In the genomic region with DNA sequence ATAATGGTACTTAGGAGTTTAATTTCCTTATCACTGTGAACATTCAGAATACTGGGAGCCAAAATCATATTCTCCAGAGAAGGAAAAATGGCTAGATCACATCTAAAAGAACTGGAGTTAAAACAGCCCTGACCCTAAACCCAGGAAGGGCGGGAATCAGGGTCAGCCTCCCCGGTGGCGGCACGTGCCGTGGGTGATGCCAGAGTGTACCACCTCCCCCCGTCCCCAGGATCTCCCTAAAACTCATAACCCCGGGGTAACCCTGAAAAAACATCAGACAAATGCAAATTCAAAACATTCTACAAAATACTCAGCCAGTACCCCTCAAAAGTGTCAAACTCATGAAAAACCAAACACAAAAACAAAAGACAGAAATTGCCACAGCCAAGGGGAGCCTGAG, we compare ENCODE assay signal across 18 cellular contexts.
DNase-seq lines count a peak whose midpoint lies in the region; TF ChIP-seq lines count a peak whose summit lies in the region.
"Had no signal": no experiment of that assay in that cellular context is flagged by ENCODE, and none has a peak within 500 bp of the region (broad histone marks: within the 10 kb centered on the region; RNA-seq: fewer than 3 reads in every experiment).

No MANE protein-coding gene starts in this region.

- H3K36me3 Mint-ChIP-seq in activated CD4-positive, alpha-beta memory T cell treated with anti-CD3 and anti-CD28 coated beads for 36 hours, result peaks cover 7% of the 10 kb centered on the region
- peaks cover 9% of the 10 kb centered on the region for H3K36me3 Mint-ChIP-seq in activated CD4-positive, alpha-beta memory T cell treated with anti-CD3 and anti-CD28 coated beads, Interleukin-2, amount 10 ng/mL, durations not matched to agents 7 days and 5 days (ENCODE audit: low read depth)

- no peak overlapping the region for H3K4me3 Mint-ChIP-seq in activated CD4-positive, alpha-beta memory T cell treated with anti-CD3 and anti-CD28 coated beads for 36 hours
- no peak overlapping the region for H3K4me3 Mint-ChIP-seq in activated CD4-positive, alpha-beta memory T cell treated with anti-CD3 and anti-CD28 coated beads, Interleukin-2, amount 10 ng/mL, durations not matched to agents 7 days and 5 days
- H3K4me3 Mint-ChIP-seq: HFFc6 had no signal

- H3K36me3 ChIP-seq in Peyer's patch, result no peaks in the 10 kb centered on the region
- no peaks in the 10 kb centered on the region for H3K36me3 ChIP-seq in osteoblast (ENCODE audit: insufficient read depth, low read length)
- H3K36me3 ChIP-seq in tibial artery, result no peaks in the 10 kb centered on the region
- H3K36me3 ChIP-seq: BE2C, HAP-1 had no signal

- no peak for TF ChIP-seq POLR2A in Peyer's patch (IDR thresholded peaks at IDR 0.05)

- H3K4me2 ChIP-seq in osteoblast (ENCODE audit: insufficient read depth, low read length), result no peak overlapping the region
- H3K4me2 ChIP-seq: A549 had no signal

- H3K79me2 ChIP-seq in osteoblast (ENCODE audit: insufficient read depth, low read length), result no peaks in the 10 kb centered on the region

- H3K9me3 Mint-ChIP-seq in activated CD4-positive, alpha-beta memory T cell treated with anti-CD3 and anti-CD28 coated beads for 36 hours, result peaks cover 23% of the 10 kb centered on the region
- peaks cover 21% of the 10 kb centered on the region for H3K9me3 Mint-ChIP-seq in activated CD4-positive, alpha-beta memory T cell treated with anti-CD3 and anti-CD28 coated beads, Interleukin-2, amount 10 ng/mL, durations not matched to agents 7 days and 5 days

- H3K27me3 Mint-ChIP-seq in activated CD4-positive, alpha-beta memory T cell treated with anti-CD3 and anti-CD28 coated beads for 36 hours, result no peaks in the 10 kb centered on the region
- peaks cover 1% of the 10 kb centered on the region for H3K27me3 Mint-ChIP-seq in activated CD4-positive, alpha-beta memory T cell treated with anti-CD3 and anti-CD28 coated beads, Interleukin-2, amount 10 ng/mL, durations not matched to agents 7 days and 5 days
- H3K27me3 Mint-ChIP-seq: CD4-positive, alpha-beta memory T cell had no signal

- H3K4me3 ChIP-seq in Peyer's patch (no peak overlapping the region), coronary artery (no peak overlapping the region), osteoblast (ENCODE audit: insufficient read depth, low read length) (no peak overlapping the region), tibial artery (no peak overlapping the region)
- H3K4me3 ChIP-seq: A549, HAP-1 had no signal

- no peaks in the 10 kb centered on the region for H3K9me3 ChIP-seq in Peyer's patch
- H3K9me3 ChIP-seq in osteoblast (ENCODE audit: low read depth, low read length), result no peaks in the 10 kb centered on the region
- peaks cover 0 to 4% (median 0%) of the 10 kb centered on the region in 3 donors for H3K9me3 ChIP-seq in tibial artery
- H3K9me3 ChIP-seq: A549, BE2C, HAP-1 had no signal

- H3K4me1 ChIP-seq in Peyer's patch (no peaks in the 10 kb centered on the region), osteoblast (ENCODE audit: insufficient read depth, low read length) (no peaks in the 10 kb centered on the region), tibial artery (peaks cover 0 to 4% (median 0%) of the 10 kb centered on the region in 4 donors)
- H3K4me1 ChIP-seq: A549, BE2C, HAP-1 had no signal

- H3K4me1 Mint-ChIP-seq in activated CD4-positive, alpha-beta memory T cell treated with anti-CD3 and anti-CD28 coated beads for 36 hours (ENCODE audit: low read depth), result peaks cover 27% of the 10 kb centered on the region
- peaks cover 20% of the 10 kb centered on the region for H3K4me1 Mint-ChIP-seq in activated CD4-positive, alpha-beta memory T cell treated with anti-CD3 and anti-CD28 coated beads, Interleukin-2, amount 10 ng/mL, durations not matched to agents 7 days and 5 days

- H3K27me3 ChIP-seq in Peyer's patch, result no peaks in the 10 kb centered on the region
- no peaks in the 10 kb centered on the region for H3K27me3 ChIP-seq in osteoblast (ENCODE audit: insufficient read depth, low read length)
- H3K27me3 ChIP-seq in tibial artery, result no peaks in the 10 kb centered on the region
- H3K27me3 ChIP-seq: BE2C had no signal

- DNase-seq in Peyer's patch, result peak in 2 of 3 donors; percentile 6 to 25
- peak; percentile 35 for DNase-seq in coronary artery (ENCODE audit: low spot score)
- DNase-seq in osteoblast (ENCODE audit: insufficient read length, low spot score, missing footprints), result peak; percentile 65
- DNase-seq in tibial artery, result peak; percentile 1 to 27
- no peak for DNase-seq in activated CD4-positive, alpha-beta memory T cell treated with anti-CD3 and anti-CD28 coated beads for 36 hours
- DNase-seq in stimulated activated CD4-positive, alpha-beta T cell treated with anti-CD3 and anti-CD28 coated beads, Interleukin-2, amount 100 ng/mL, for 24 hours, result no peak
- DNase-seq in D341Med (ENCODE audit: low spot score), result no peak
- no peak for DNase-seq in activated CD4-positive, alpha-beta memory T cell treated with anti-CD3 and anti-CD28 coated beads, Interleukin-2, amount 10 ng/mL, durations not matched to agents 7 days and 5 days
- DNase-seq: BE2C; CD4-positive, alpha-beta memory T cell; DMS153; DMS79 treated with DMSO at 0.1 percent for 48 hours; EL; GOT3; HFFc6 had no signal

- H2AFZ ChIP-seq in osteoblast (ENCODE audit: low read length), result no peak overlapping the region

- POLR2A ChIA-PET in activated CD4-positive, alpha-beta memory T cell treated with anti-CD3 and anti-CD28 coated beads for 36 hours (lab: Charles Lee), result no interaction called here
- POLR2A ChIA-PET in activated CD4-positive, alpha-beta memory T cell treated with anti-CD3 and anti-CD28 coated beads, Interleukin-2, amount 10 ng/mL, durations not matched to agents 7 days and 5 days (lab: Charles Lee), result no interaction called here

- H4K20me1 ChIP-seq in osteoblast (ENCODE audit: insufficient read depth, low read length), result no peaks in the 10 kb centered on the region

- intact Hi-C loops in tibial artery (cut with DNase I; ENCODE audit: low total_unique reads), result no loop called here
- intact Hi-C loops in activated CD4-positive, alpha-beta memory T cell treated with anti-CD3 and anti-CD28 coated beads for 36 hours (cut with micrococcal nuclease), result no loop called here

- no peak overlapping the region for H3K27ac ChIP-seq in Peyer's patch
- no peak overlapping the region for H3K27ac ChIP-seq in coronary artery
- H3K27ac ChIP-seq in osteoblast (ENCODE audit: low read depth, low read length), result no peak overlapping the region
- no peak overlapping the region for H3K27ac ChIP-seq in tibial artery
- H3K27ac ChIP-seq: A549, C4-2B had no signal

- CTCF ChIA-PET in activated CD4-positive, alpha-beta memory T cell treated with anti-CD3 and anti-CD28 coated beads for 36 hours (lab: Charles Lee), result no interaction called here
- CTCF ChIA-PET in activated CD4-positive, alpha-beta memory T cell treated with anti-CD3 and anti-CD28 coated beads, Interleukin-2, amount 10 ng/mL, durations not matched to agents 7 days and 5 days (lab: Charles Lee), result no interaction called here

- TF ChIP-seq CTCF in Peyer's patch (IDR thresholded peaks at IDR 0.05) (no peak), coronary artery (IDR thresholded peaks at IDR 0.05) (no peak), osteoblast (IDR thresholded peaks at IDR 0.05; ENCODE audit: extremely low read depth, low read depth, low read length) (no peak), tibial artery (IDR thresholded peaks at IDR 0.05) (no peak)

- no peak overlapping the region for H3K27ac Mint-ChIP-seq in activated CD4-positive, alpha-beta memory T cell treated with anti-CD3 and anti-CD28 coated beads for 36 hours
- no peak overlapping the region for H3K27ac Mint-ChIP-seq in activated CD4-positive, alpha-beta memory T cell treated with anti-CD3 and anti-CD28 coated beads, Interleukin-2, amount 10 ng/mL, durations not matched to agents 7 days and 5 days
- H3K27ac Mint-ChIP-seq: HFFc6 had no signal

Comparison
In these comparisons a context has a peak if more than half of its experiments do, and no peak if none do; other contexts are left out.
1. DNase-seq: peak in Peyer's patch (2 of 3), coronary artery (single experiment), osteoblast (single experiment) and tibial artery (2 of 2); none in activated CD4-positive, alpha-beta memory T cell treated with anti-CD3 and anti-CD28 coated beads for 36 hours (single experiment), stimulated activated CD4-positive, alpha-beta T cell treated with anti-CD3 and anti-CD28 coated beads, Interleukin-2, amount 100 ng/mL, for 24 hours (0 of 2), D341Med (single experiment) and activated CD4-positive, alpha-beta memory T cell treated with anti-CD3 and anti-CD28 coated beads, Interleukin-2, amount 10 ng/mL, durations not matched to agents 7 days and 5 days (single experiment).